In genomic region chr3:49248828-49249227, GRCh38 we compare ENCODE assay signal across 11 cellular contexts. TPM values are rescaled to one million over a fixed set of nuclear protein-coding genes. Genes with fewer than 3 reads are reported as not detected.
DNase-seq lines count a peak whose midpoint lies in the region; ATAC-seq, FAIRE-seq and TF ChIP-seq lines count a peak whose summit lies in the region.
"Had no signal": no experiment of that assay in that cellular context is flagged by ENCODE, and none has a peak within 500 bp of the region (broad histone marks: within the 10 kb centered on the region; RNA-seq: fewer than 3 reads in every experiment).

No MANE protein-coding gene starts in this region.

- POLR2A ChIA-PET in HepG2 (lab: Yijun Ruan, JAX): interaction anchor here (0.8 kb wide), 1 partner anchor 10 kb away, joined by 4 read pairs; no protein-coding TSS in a partner anchor

- H3K9ac ChIP-seq in adipocyte (ENCODE audit: low read length) (peak overlapping the region; percentile 56), HepG2 (ENCODE audit: insufficient read depth, low read depth, low read length) (no peak overlapping the region)

- H3K36me3 ChIP-seq in adipocyte (ENCODE audit: control insufficient read depth, insufficient read depth, low read length, severe bottlenecking) (peaks cover 4% of the 10 kb centered on the region), HepG2 (replicated peaks in 1 of 2; ENCODE audit: control insufficient read depth in 1 of 2, insufficient read depth in 2 of 2, low read length in 2 of 2) (no peaks in the 10 kb centered on the region), testis (ENCODE audit: low read depth, missing control alignments) (no peaks in the 10 kb centered on the region)

- TF ChIP-seq EP300 in HepG2 (IDR thresholded peaks at IDR 0.05; ENCODE audit: low read depth in 2 of 2, low read length in 2 of 2): no peak
- no peak for TF ChIP-seq EP300 in HepG2 (CRISPR knock-in tag; IDR thresholded peaks at IDR 0.05; ENCODE audit: borderline replicate concordance)

- no peaks in the 10 kb centered on the region for H3K27me3 ChIP-seq in adipocyte (replicated peaks; ENCODE audit: control insufficient read depth, insufficient read depth, low read length)
- no peaks in the 10 kb centered on the region for H3K27me3 ChIP-seq in HepG2 (ENCODE audit: control insufficient read depth in 1 of 2, insufficient read depth in 2 of 2, low read length in 2 of 2)
- no peaks in the 10 kb centered on the region for H3K27me3 ChIP-seq in testis

- CTCF ChIA-PET in HepG2 (lab: Yijun Ruan, JAX; ENCODE audit: low intra/inter-chr PET ratio, low total read pairs): no interaction called here

- ATAC-seq in HepG2: peak; percentile 39; the same call in 2 of the 3 replicates
- no peak for ATAC-seq in GM19463 (IDR thresholded peaks at IDR 0.05; ENCODE audit: unreplicated experiment)
- no peak for ATAC-seq in HG03045 (IDR thresholded peaks at IDR 0.05; ENCODE audit: unreplicated experiment)
- no peak for ATAC-seq in HG03025 (IDR thresholded peaks at IDR 0.05; ENCODE audit: low FRiP score, unreplicated experiment)
- ATAC-seq: activated CD8-positive, alpha-beta memory T cell treated with anti-CD3 and anti-CD28 coated beads, Interleukin-2, amount 10 ng/mL, durations not matched to agents 7 days and 5 days had no signal

- no peak for FAIRE-seq in HepG2 (lab: Jason Lieb, UNC)

- H3K9me3 ChIP-seq in adipocyte (ENCODE audit: control insufficient read depth, low read length): no peaks in the 10 kb centered on the region
- H3K9me3 ChIP-seq in HepG2 (ENCODE audit: low read length): no peaks in the 10 kb centered on the region
- H3K9me3 ChIP-seq in testis: no peaks in the 10 kb centered on the region

- H3K27ac ChIP-seq in HepG2 (ENCODE audit: extremely low read length, insufficient read depth, low read length) (no peak overlapping the region), testis (peak overlapping the region in 1 of 2 donors; percentile 78)

- H3K79me2 ChIP-seq in HepG2 (ENCODE audit: insufficient read depth, low read length): no peaks in the 10 kb centered on the region

- intact Hi-C loops in HepG2 (cut with micrococcal nuclease; ENCODE audit: unreplicated experiment) (no loop called here), testis (cut with DNase I; ENCODE audit: low total_unique reads) (no loop called here)

- TF ChIP-seq RAD21 in HepG2 (CRISPR knock-in tag; IDR thresholded peaks at IDR 0.05): no peak

- no peak overlapping the region for H2AFZ ChIP-seq in HepG2 (ENCODE audit: low read length)

- H3K4me2 ChIP-seq in HepG2 (ENCODE audit: low read depth, low read length): no peak overlapping the region

- in situ Hi-C loops in HepG2 (cut with HindIII; ENCODE audit: extremely low pct_ligation_motif_present, low pct_unique_long_range_greater_than_20kb): no loop called here

- DNase-seq in KG1 (lab: John Stamatoyannopoulos, UW): peak; percentile 5
- DNase-seq in adipocyte (ENCODE audit: low read depth): no peak
- no peak for DNase-seq in HepG2 (ENCODE audit: low spot score)
- peak; percentile 13 for DNase-seq in testis
- DNase-seq in NCI-H524 (lab: John Stamatoyannopoulos, UW): no peak
- DNase-seq: activated CD8-positive, alpha-beta memory T cell treated with anti-CD3 and anti-CD28 coated beads, Interleukin-2, amount 10 ng/mL, durations not matched to agents 7 days and 5 days; effector CD8-positive, alpha-beta T cell; NCI-H446 had no signal

- TF ChIP-seq POLR2A in HepG2 (IDR thresholded peaks at IDR 0.05; ENCODE audit: insufficient read depth in 1 of 2, low read depth in 2 of 2, low read length in 2 of 2) (no peak), testis (IDR thresholded peaks at IDR 0.05) (no peak)

- no TSS peak for BruUV-seq in HepG2 (replicated peaks; lab: Mats Ljungman, UMichigan)

- H3K4me3 ChIP-seq in adipocyte (ENCODE audit: low read length) (no peak overlapping the region), HepG2 (replicated peaks in 1 of 3; ENCODE audit: insufficient read depth in 1 of 3, low read depth in 2 of 3, low read length in 3 of 3) (no peak overlapping the region), testis (no peak overlapping the region)

- TF ChIP-seq CTCF in HepG2 (CRISPR knock-in tag; IDR thresholded peaks at IDR 0.05) (no peak), testis (IDR thresholded peaks at IDR 0.05) (no peak)

- H4K20me1 ChIP-seq in HepG2 (ENCODE audit: insufficient read depth, low read length): no peaks in the 10 kb centered on the region

- H3K4me1 ChIP-seq in adipocyte (ENCODE audit: control insufficient read depth, insufficient read depth, low read length) (peaks cover 24% of the 10 kb centered on the region), HepG2 (ENCODE audit: insufficient read depth, low read length) (peaks cover 21% of the 10 kb centered on the region; the same call in 1 of the 2 replicates), testis (no peaks in the 10 kb centered on the region)

TF ChIP-seq in HepG2, 621 proteins besides CTCF, POLR2A, EP300 and RAD21:
- TF ChIP-seq ATF7 (IDR thresholded peaks at IDR 0.05) (peak; percentile 64), ATF7 (CRISPR knock-in tag; IDR thresholded peaks at IDR 0.05) (no peak), ZNF530 (CRISPR knock-in tag; IDR thresholded peaks at IDR 0.05; ENCODE audit: low read depth) (no peak), RARA (CRISPR knock-in tag; IDR thresholded peaks at IDR 0.05) (peak; percentile 26; the same call in 1 of the 2 replicates)

RNA-seq across cellular contexts. Expression of gene C3orf62, which starts 28.2 kb away (rescaled TPM):
- total RNA-seq in HepG2 (2016; rRNA removed; fragmentation: Illumina TruSeq; extraction: Trizol): 1.2 and 1.6 TPM in 2 replicates
- 0.44 and 1.3 TPM in 2 replicates for total RNA-seq in HepG2 (2016; cell fraction: cytosol; rRNA removed; fragmentation: Illumina TruSeq; extraction: Trizol; ENCODE audit: low read depth)
- 1.3 and 1.4 TPM in 2 replicates for total RNA-seq in HepG2 (2016; cell fraction: insoluble cytoplasmic fraction; rRNA removed; fragmentation: Illumina TruSeq; extraction: Trizol)
- 0.86 and 1.7 TPM in 2 replicates for total RNA-seq in HepG2 (2016; cell fraction: membrane; rRNA removed; fragmentation: Illumina TruSeq; extraction: Trizol)
- 2.2 and 3.0 TPM in 2 replicates for total RNA-seq in HepG2 (2016; cell fraction: nucleus; rRNA removed; fragmentation: Illumina TruSeq; extraction: Trizol)
- polyA plus RNA-seq in HepG2 (2011; rRNA removed): 3.9 and 4.3 TPM in 2 replicates
- 1.7 and 2.3 TPM in 2 replicates for polyA plus RNA-seq in HepG2 (2011; cell fraction: cytosol; rRNA removed)
- 10.2 and 11.2 TPM in 2 replicates for polyA plus RNA-seq in HepG2 (2011; cell fraction: nucleus; rRNA removed)
- 3.0 and 3.6 TPM in 2 replicates for polyA plus RNA-seq in HepG2 (2012)
- polyA plus RNA-seq in HepG2 (2016; cell fraction: cytosol; fragmentation: Illumina TruSeq; extraction: Trizol; ENCODE audit: low read depth): 0.58 and 0.86 TPM in 2 replicates
- polyA plus RNA-seq in HepG2 (2016; cell fraction: insoluble cytoplasmic fraction; fragmentation: Illumina TruSeq; extraction: Trizol; ENCODE audit: low read depth): 2.0 and 2.7 TPM in 2 replicates
- polyA plus RNA-seq in HepG2 (2016; cell fraction: membrane; fragmentation: Illumina TruSeq; extraction: Trizol; ENCODE audit: low read depth): 1.1 and 1.2 TPM in 2 replicates
- 17.7 and 17.8 TPM in 2 replicates for polyA plus RNA-seq in HepG2 (2016; cell fraction: nucleus; fragmentation: Illumina TruSeq; extraction: Trizol; ENCODE audit: insufficient read depth, low read depth)
- 2.3 and 13.0 TPM in 2 replicates for polyA minus RNA-seq in HepG2 (2011; rRNA and poly(A)+ RNA removed; ENCODE audit: low replicate concordance)
- 0.89 and 1.1 TPM in 2 replicates for polyA minus RNA-seq in HepG2 (2011; cell fraction: cytosol; rRNA and poly(A)+ RNA removed)
- 10.1 and 11.5 TPM in 2 replicates for polyA minus RNA-seq in HepG2 (2011; cell fraction: nucleus; rRNA and poly(A)+ RNA removed)
- total RNA-seq in testis: 10 to 100 TPM; 14.1 to 25.9 TPM
- polyA plus RNA-seq in testis (ENCODE audit: insufficient read depth, low read depth, low replicate concordance): 48.6 TPM

Comparison
In these comparisons a context has a peak if more than half of its experiments do, and no peak if none do; other contexts are left out.
1. DNase-seq: peak in KG1 (single experiment) and testis (single experiment); none in adipocyte (single experiment), HepG2 (single experiment) and NCI-H524 (0 of 2).